ENCODE assay signal across 17 cellular contexts in genomic region chr2:181398000-181398399, GRCh38. TPM values are rescaled to one million over a fixed set of nuclear protein-coding genes. Genes with fewer than 3 reads are reported as not detected.
DNase-seq lines count a peak whose midpoint lies in the region; ATAC-seq, FAIRE-seq and TF ChIP-seq lines count a peak whose summit lies in the region.
"Had no signal": no experiment of that assay in that cellular context is flagged by ENCODE, and none has a peak within 500 bp of the region (broad histone marks: within the 10 kb centered on the region; RNA-seq: fewer than 3 reads in every experiment).

No MANE protein-coding gene starts in this region.

- peaks cover 0 to 4% (median 0%) of the 10 kb centered on the region in 4 experiments; a peak in 2 of 7 replicates for H3K4me1 ChIP-seq in H1 (replicated peaks in 1 of 4; ENCODE audit: control insufficient read depth in 3 of 4, insufficient read depth in 4 of 4, low read length in 3 of 4)
- H3K4me1 ChIP-seq: Caco-2, HAP-1 had no signal

- H3K27me3 ChIP-seq in H1 (replicated peaks in 1 of 4; ENCODE audit: control insufficient read depth in 3 of 4, extremely low read depth in 1 of 4, insufficient read depth in 3 of 4, low read length in 3 of 4) (no peaks in the 10 kb centered on the region), H7 (ENCODE audit: control insufficient read depth, insufficient read depth, low read length) (no peaks in the 10 kb centered on the region)
- H3K27me3 ChIP-seq: BLaER1 had no signal

- H3K18ac ChIP-seq in H1 (ENCODE audit: extremely low read depth, low read length), result no peak overlapping the region

- peak overlapping the region; percentile 45 for H3K27ac Mint-ChIP-seq in activated T-cell treated with anti-CD3 and anti-CD28 coated beads, Interleukin-2, amount 50 U/mL, for 72 hours
- H3K27ac Mint-ChIP-seq: GM23338 had no signal

- no peak overlapping the region for H2BK12ac ChIP-seq in H1 (ENCODE audit: low read depth, low read length)

- H3K4me3 ChIP-seq in H1 (ENCODE audit: extremely low read depth in 1 of 4, insufficient read depth in 2 of 4, low read depth in 3 of 4, low read length in 4 of 4) (no peak overlapping the region), H7 (ENCODE audit: insufficient read depth, low read depth, low read length) (no peak overlapping the region)
- H3K4me3 ChIP-seq: BLaER1, GM23338, HAP-1 had no signal

- H3K36me3 ChIP-seq in KOPT-K1 (ENCODE audit: insufficient read depth, low read length) (no peaks in the 10 kb centered on the region), H1 (ENCODE audit: control insufficient read depth in 2 of 4, insufficient read depth in 4 of 4, low read length in 3 of 4) (no peaks in the 10 kb centered on the region), H7 (replicated peaks; ENCODE audit: control insufficient read depth, insufficient read depth, low read length) (no peaks in the 10 kb centered on the region)
- H3K36me3 ChIP-seq: BLaER1, HAP-1 had no signal

- H3K27me3 Mint-ChIP-seq in activated T-cell treated with anti-CD3 and anti-CD28 coated beads, Interleukin-2, amount 50 U/mL, for 72 hours (ENCODE audit: low read depth), result no peaks in the 10 kb centered on the region
- no peaks in the 10 kb centered on the region for H3K27me3 Mint-ChIP-seq in activated T-cell treated with anti-CD3 and anti-CD28 coated beads, Interleukin-2, amount 50 U/mL, for 4 hours (ENCODE audit: low read depth)
- H3K27me3 Mint-ChIP-seq: CD8-positive, alpha-beta memory T cell had no signal

- no peak overlapping the region for H2BK120ac ChIP-seq in H1 (replicated peaks; ENCODE audit: low read depth, low read length)

- H3K23ac ChIP-seq in H1 (ENCODE audit: insufficient read length), result no peak overlapping the region

- no peak overlapping the region for H2AFZ ChIP-seq in H1 (ENCODE audit: low read length)

- no peaks in the 10 kb centered on the region for H3K79me1 ChIP-seq in H1 (ENCODE audit: low read depth, low read length)

- no peak overlapping the region for H3K56ac ChIP-seq in H1 (replicated peaks; ENCODE audit: insufficient read length, low read depth, low read length)

- H2BK15ac ChIP-seq in H1 (ENCODE audit: low read length), result no peak overlapping the region

- TF ChIP-seq RAD21 in H1 (IDR thresholded peaks at IDR 0.05 in 1 of 2, conservative IDR thresholded peaks at IDR 0.05 in 1 of 2; ENCODE audit: low read depth in 2 of 2, low read length in 2 of 2), result no peak

- H3K14ac ChIP-seq in H1 (ENCODE audit: insufficient read length), result no peak overlapping the region

- peak overlapping the region; percentile 95 for H3K27ac ChIP-seq in KOPT-K1 (ENCODE audit: low read depth, low read length, poor library complexity, severe bottlenecking)
- no peak overlapping the region for H3K27ac ChIP-seq in H1 (ENCODE audit: low read depth, low read length)
- H3K27ac ChIP-seq: 22Rv1, BLaER1 had no signal

- no peaks in the 10 kb centered on the region for H3K79me2 ChIP-seq in H1 (ENCODE audit: control insufficient read depth in 1 of 2, insufficient read depth in 2 of 2, low read length in 2 of 2)

- no peak overlapping the region for H2BK20ac ChIP-seq in H1 (ENCODE audit: low read length)

- no peak for FAIRE-seq in H1 (lab: Jason Lieb, UNC)

- no peak overlapping the region for H3K9ac ChIP-seq in H1 (replicated peaks in 1 of 4; ENCODE audit: extremely low read depth in 1 of 4, low read depth in 3 of 4, low read length in 3 of 4)
- H3K9ac ChIP-seq: BLaER1 had no signal

- H3K9me3 Mint-ChIP-seq in activated T-cell treated with anti-CD3 and anti-CD28 coated beads, Interleukin-2, amount 50 U/mL, for 72 hours, result no peaks in the 10 kb centered on the region
- H3K9me3 Mint-ChIP-seq in activated T-cell treated with anti-CD3 and anti-CD28 coated beads, Interleukin-2, amount 50 U/mL, for 4 hours, result no peaks in the 10 kb centered on the region
- H3K9me3 Mint-ChIP-seq: GM23338 had no signal

- TF ChIP-seq EP300 in H1 (IDR thresholded peaks at IDR 0.05; ENCODE audit: borderline replicate concordance in 1 of 2, low read depth in 2 of 2, low read length in 2 of 2), result no peak

- POLR2A ChIA-PET in H1 (lab: Charles Lee; ENCODE audit: partially characterized antibody), result no interaction called here

- no peak for TF ChIP-seq POLR2A in H1 (IDR thresholded peaks at IDR 0.05; ENCODE audit: control extremely low read depth in 1 of 2, low read depth in 2 of 2, low read length in 2 of 2)

- H3K4ac ChIP-seq in H1 (replicated peaks; ENCODE audit: insufficient read length, low read depth, low read length), result no peak overlapping the region

- H4K5ac ChIP-seq in H1 (ENCODE audit: insufficient read length, low read depth, low read length), result no peak overlapping the region

- WGBS in H1 (ENCODE audit: extremely low coverage in 1 of 2, insufficient coverage in 1 of 2, insufficient read length in 1 of 2, insufficient replicate concordance in 2 of 2, low coverage in 1 of 2, low lambda C conversion rate in 2 of 2, missing lambda C conversion rate in 1 of 2), 2 experiments, result 94% methylated on average over 1 of the region's 1 CpG; no CpG with 5 or more reads in 1 of the 2 experiments

- no peak overlapping the region for H4K91ac ChIP-seq in H1 (replicated peaks; ENCODE audit: insufficient read length, low read length)

- no peak overlapping the region for H4K8ac ChIP-seq in H1 (ENCODE audit: extremely low read depth, insufficient read depth, low read length)

- peaks cover 31% of the 10 kb centered on the region for H3K4me1 Mint-ChIP-seq in activated T-cell treated with anti-CD3 and anti-CD28 coated beads, Interleukin-2, amount 50 U/mL, for 72 hours (ENCODE audit: low read depth)
- H3K4me1 Mint-ChIP-seq in activated T-cell treated with anti-CD3 and anti-CD28 coated beads, Interleukin-2, amount 50 U/mL, for 4 hours (ENCODE audit: low read depth), result peaks cover 22% of the 10 kb centered on the region

- TF ChIP-seq CTCF in H1 (IDR thresholded peaks at IDR 0.05; ENCODE audit: control extremely low read depth in 1 of 3, insufficient read depth in 1 of 3, low read depth in 1 of 3, low read length in 3 of 3), result no peak

- H2AK5ac ChIP-seq in H1 (ENCODE audit: low read depth, low read length), result no peak overlapping the region

- H3K36me3 Mint-ChIP-seq in activated T-cell treated with anti-CD3 and anti-CD28 coated beads, Interleukin-2, amount 50 U/mL, for 72 hours (ENCODE audit: insufficient read depth in 2 of 2), result no peaks in the 10 kb centered on the region
- peaks cover 2% of the 10 kb centered on the region for H3K36me3 Mint-ChIP-seq in activated T-cell treated with anti-CD3 and anti-CD28 coated beads, Interleukin-2, amount 50 U/mL, for 4 hours (ENCODE audit: insufficient read depth)

- no peak for ATAC-seq in activated T-cell treated with anti-CD3 and anti-CD28 coated beads, Interleukin-2, amount 50 U/mL, for 72 hours (replicated peaks in 1 of 2)
- ATAC-seq in activated T-cell treated with anti-CD3 and anti-CD28 coated beads, Interleukin-2, amount 50 U/mL, for 4 hours, result no peak
- ATAC-seq: GM23338 had no signal

- DNase-seq in activated T-cell treated with anti-CD3 and anti-CD28 coated beads, Interleukin-2, amount 50 U/mL, for 72 hours, result no peak
- DNase-seq in activated T-cell treated with anti-CD3 and anti-CD28 coated beads, Interleukin-2, amount 50 U/mL, for 4 hours, result no peak
- DNase-seq in H1 (ENCODE audit: low read depth in 1 of 2, low spot score in 2 of 2), result no peak
- DNase-seq in stimulated activated naive CD4-positive, alpha-beta T cell (lab: John Stamatoyannopoulos, UW), result no peak
- no peak for DNase-seq in hypothalamus (lab: John Stamatoyannopoulos, UW)
- DNase-seq in H7, result no peak
- no peak for DNase-seq in MV-4-11 (lab: John Stamatoyannopoulos, UW)
- DNase-seq: AML-193; Caco-2; CD8-positive, alpha-beta memory T cell; DMS53; KG1 had no signal

- no peaks in the 10 kb centered on the region for H3K9me3 ChIP-seq in KOPT-K1 (ENCODE audit: insufficient read depth, low read length, poor library complexity, severe bottlenecking)
- no peaks in the 10 kb centered on the region for H3K9me3 ChIP-seq in H1 (ENCODE audit: insufficient read depth in 2 of 2, low read depth in 1 of 2, low read length in 1 of 2)
- H3K9me3 ChIP-seq: Caco-2, HAP-1 had no signal

- no peak overlapping the region for H3K4me3 Mint-ChIP-seq in activated T-cell treated with anti-CD3 and anti-CD28 coated beads, Interleukin-2, amount 50 U/mL, for 72 hours
- H3K4me3 Mint-ChIP-seq in activated T-cell treated with anti-CD3 and anti-CD28 coated beads, Interleukin-2, amount 50 U/mL, for 4 hours, result no peak overlapping the region
- H3K4me3 Mint-ChIP-seq: CD8-positive, alpha-beta memory T cell; GM23338 had no signal

- CTCF ChIA-PET in H1 (lab: Charles Lee; ENCODE audit: partially characterized antibody), result interaction anchor here (1.3 to 1.7 kb wide), 3 partner anchors 18 to 276 kb away, joined by 3 to 5 read pairs (median 3); no protein-coding TSS in a partner anchor

- no peak overlapping the region for H2BK5ac ChIP-seq in H1 (ENCODE audit: low read depth, low read length)

- H4K20me1 ChIP-seq in H1 (replicated peaks in 1 of 2; ENCODE audit: control insufficient read depth in 1 of 2, insufficient read depth in 2 of 2, low read length in 2 of 2), result no peaks in the 10 kb centered on the region
- H4K20me1 ChIP-seq: BLaER1 had no signal

- H3K4me2 ChIP-seq in H1 (ENCODE audit: insufficient read depth in 1 of 2, low read depth in 2 of 2, low read length in 2 of 2), result no peak overlapping the region
- H3K4me2 ChIP-seq: GM23338 had no signal

- no peaks in the 10 kb centered on the region for H3K23me2 ChIP-seq in H1 (ENCODE audit: low read depth, low read length)

TF ChIP-seq in H1, 55 proteins besides CTCF, POLR2A, EP300 and RAD21:
- TF ChIP-seq SP1 (IDR thresholded peaks at IDR 0.05; ENCODE audit: low read depth, low read length) (no peak), MAFK (IDR thresholded peaks at IDR 0.05; ENCODE audit: low read depth, low read length) (peak; percentile 99)

RNA-seq across cellular contexts. Expression of gene ITGA4, which starts 59.2 kb away (rescaled TPM):
- 10 to 100 TPM; 47.3 to 47.5 TPM for total RNA-seq in activated T-cell treated with anti-CD3 and anti-CD28 coated beads, Interleukin-2, amount 50 U/mL, for 72 hours
- total RNA-seq in activated T-cell treated with anti-CD3 and anti-CD28 coated beads, Interleukin-2, amount 50 U/mL, for 4 hours, result 10 to 100 TPM; 33.6 to 58.0 (median 45.4) TPM
- total RNA-seq in H1 (2021; fragmentation: NEBNext Ultra II Directional; extraction: Animal tissue kit (Norgen Biotek cat#: 25700)), result 2.0 and 2.1 TPM in 2 replicates
- 0.60 and 0.63 TPM in 2 replicates for polyA plus RNA-seq in H1 (2011; rRNA removed)
- 0.65 TPM for polyA plus RNA-seq in H1 (2011; cell fraction: cytosol; rRNA removed)
- polyA plus RNA-seq in H1 (2011; cell fraction: nucleus; rRNA removed), result 1.8 TPM
- 1.2 to 1.9 TPM (median 1.5 TPM) in 4 replicates for polyA plus RNA-seq in H1 (2012, experiment 1 of 2)
- 0.17 TPM for polyA plus RNA-seq in H1 (2012, experiment 2 of 2)
- polyA plus RNA-seq in H1 (2013, experiment 1 of 2), result 4.1 TPM
- polyA plus RNA-seq in H1 (2013, experiment 2 of 2), result 3.6 TPM
- 2.2 and 2.3 TPM in 2 replicates for polyA minus RNA-seq in H1 (2011; rRNA and poly(A)+ RNA removed)
- polyA minus RNA-seq in H1 (2011; cell fraction: cytosol; rRNA and poly(A)+ RNA removed), result 0.81 TPM
- 6.8 TPM for polyA minus RNA-seq in H1 (2011; cell fraction: nucleus; rRNA and poly(A)+ RNA removed)
- 1.6 and 2.2 TPM in 2 replicates for total RNA-seq in H7 (2014; rRNA removed; shearing (Covaris generic))
- total RNA-seq: Caco-2 had no signal

Comparison
In these comparisons a context has a peak if more than half of its experiments do, and no peak if none do; other contexts are left out.
1. RNA of gene ITGA4, which starts 59.2 kb away (total RNA-seq): 47.3 to 47.5 TPM in activated T-cell treated with anti-CD3 and anti-CD28 coated beads, Interleukin-2, amount 50 U/mL, for 72 hours and 33.6 to 58.0 TPM in activated T-cell treated with anti-CD3 and anti-CD28 coated beads, Interleukin-2, amount 50 U/mL, for 4 hours; 2.0 to 2.1 TPM in H1 and 1.6 to 2.2 TPM in H7; every median in the first group is over 10 times any median in the second.